13 cellular contexts compared by ENCODE assay signal in genomic region chr19:35458821-35459391, GRCh38. TPM values are rescaled to one million over a fixed set of nuclear protein-coding genes. Genes with fewer than 3 reads are reported as not detected.
DNase-seq lines count a peak whose midpoint lies in the region; ATAC-seq and TF ChIP-seq lines count a peak whose summit lies in the region.
"Had no signal": no experiment of that assay in that cellular context is flagged by ENCODE, and none has a peak within 500 bp of the region (broad histone marks: within the 10 kb centered on the region; RNA-seq: fewer than 3 reads in every experiment).

No MANE protein-coding gene starts in this region.

- DNase-seq in HT-29 (ENCODE audit: low spot score) (peak; percentile 46), thyroid gland (no peak), omental fat pad (ENCODE audit: low spot score) (no peak)
- DNase-seq in stimulated activated CD4-positive, alpha-beta T cell treated with anti-CD3 and anti-CD28 coated beads, Interleukin-4, amount 100 ng/mL, for 1 hour = no peak
- DNase-seq in activated effector memory CD4-positive, alpha-beta T cell treated with anti-CD3 and anti-CD28 coated beads, Interleukin-2, amount 50 U/mL, for 16 hours = no peak
- DNase-seq: activated T-cell treated with anti-CD3 and anti-CD28 coated beads, Interleukin-2, amount 50 U/mL, for 4 hours; endodermal cell; IMR-90; stimulated activated CD4-positive, alpha-beta T cell treated with anti-CD3 and anti-CD28 coated beads, Interleukin-2, amount 100 ng/mL, for 48 hours had no signal

- H3K27me3 ChIP-seq in thyroid gland = no peaks in the 10 kb centered on the region

- TF ChIP-seq CTCF in thyroid gland (IDR thresholded peaks at IDR 0.05) (no peak), omental fat pad (IDR thresholded peaks at IDR 0.05) (no peak)

- peaks cover 21 to 31% of the 10 kb centered on the region in 2 donors for H3K4me1 ChIP-seq in thyroid gland

- intact Hi-C loops in thyroid gland (cut with DNase I) = no loop called here

- 11 to 19% (median 14%) methylated on average over 10 of the region's 10 CpGs for WGBS in adipose tissue, 3 donors
- 46 to 63% methylated on average over 9 to 10 of the region's 10 CpGs for WGBS in thyroid gland, 2 donors

- no peaks in the 10 kb centered on the region for H3K36me3 ChIP-seq in thyroid gland

- H3K4me3 ChIP-seq in thyroid gland (replicated peaks in 1 of 3) = no peak overlapping the region

- no peaks in the 10 kb centered on the region for H3K9me3 ChIP-seq in thyroid gland

- peak overlapping the region; percentile 13 for H3K27ac ChIP-seq in adipose tissue (ENCODE audit: low read depth, low read length)
- H3K27ac ChIP-seq in thyroid gland = peak overlapping the region in 2 of 3 donors; percentile 13 to 43

- peak; percentile 40 for ATAC-seq in GM19372 (IDR thresholded peaks at IDR 0.05; ENCODE audit: low read depth, unreplicated experiment)
- no peak for ATAC-seq in omental fat pad (ENCODE audit: low FRiP score)
- ATAC-seq in HG03045 (IDR thresholded peaks at IDR 0.05; ENCODE audit: unreplicated experiment) = no peak
- ATAC-seq: activated T-cell treated with anti-CD3 and anti-CD28 coated beads, Interleukin-2, amount 50 U/mL, for 4 hours had no signal

- TF ChIP-seq POLR2A in thyroid gland (IDR thresholded peaks at IDR 0.05) = no peak

RNA-seq across cellular contexts. Expression of gene FFAR2, which starts 10.8 kb away (rescaled TPM):
- total RNA-seq in HT-29 (2014; rRNA removed; shearing (Covaris generic)) = 0.08 and 0.33 TPM in 2 replicates
- polyA plus RNA-seq in adipose tissue = 1 to 10 TPM in 2 of 3 donors, under 1 TPM in 1; 0.24 to 4.6 (median 4.0) TPM
- under 1 TPM in 1 of 4 donors, not detected in 3; 0.27 TPM for total RNA-seq in thyroid gland
- total RNA-seq in omental fat pad = 1 to 10 TPM in 1 of 4 donors, under 1 TPM in 3; 0.46 to 4.4 (median 0.80) TPM
- total RNA-seq: activated T-cell treated with anti-CD3 and anti-CD28 coated beads, Interleukin-2, amount 50 U/mL, for 4 hours; endodermal cell; IMR-90 had no signal
- polyA plus RNA-seq: IMR-90 had no signal

RNA-seq across cellular contexts. Expression of gene KRTDAP, which starts 31.4 kb away (rescaled TPM):
- total RNA-seq in HT-29 (2014; rRNA removed; shearing (Covaris generic)) = not detected in 2 replicates
- polyA plus RNA-seq in adipose tissue = under 1 TPM in 2 of 3 donors, not detected in 1; 0.21 to 0.42 TPM
- total RNA-seq in thyroid gland = 1 to 10 TPM in 1 of 4 donors, not detected in 3; 2.7 TPM
- not detected for total RNA-seq in omental fat pad
- total RNA-seq: activated T-cell treated with anti-CD3 and anti-CD28 coated beads, Interleukin-2, amount 50 U/mL, for 4 hours; IMR-90; left cardiac atrium had no signal
- polyA plus RNA-seq: IMR-90 had no signal

RNA-seq across cellular contexts. Expression of gene DMKN, which starts 54.5 kb away (rescaled TPM):
- total RNA-seq in HT-29 (2014; rRNA removed; shearing (Covaris generic)) = 7.0 and 8.6 TPM in 2 replicates
- polyA plus RNA-seq in adipose tissue = 10 to 100 TPM in 2 of 3 donors, 1 to 10 TPM in 1; 6.8 to 74.3 (median 15.3) TPM
- total RNA-seq in thyroid gland (100 to 1,000 TPM; 164 to 348 (median 213) TPM), omental fat pad (10 to 100 TPM in 3 of 4 donors, 1 to 10 TPM in 1; 2.8 to 48.9 (median 33.8) TPM)
